Comparison of ENCODE assay signal across 30 cellular contexts in the genomic region with DNA sequence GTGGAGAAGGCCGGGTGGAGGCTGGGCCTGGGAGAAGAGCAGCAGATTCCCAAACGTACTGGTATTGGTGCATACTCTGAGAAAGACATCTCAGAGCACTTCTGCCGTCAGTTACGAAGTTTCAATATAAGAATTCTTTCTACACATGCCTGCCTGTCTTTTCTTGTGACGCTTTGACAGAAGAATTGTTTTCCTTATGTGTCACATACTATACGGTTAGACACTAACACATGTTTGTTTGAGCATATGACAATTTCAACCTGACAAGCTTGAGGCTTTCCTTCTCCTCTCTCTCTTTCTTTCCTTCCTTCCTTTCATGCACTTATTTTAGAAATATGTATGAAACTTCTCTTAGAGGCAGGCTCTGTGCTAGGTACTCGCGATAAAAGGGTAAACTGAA.
DNase-seq lines count a peak whose midpoint lies in the region; ATAC-seq, FAIRE-seq and TF ChIP-seq lines count a peak whose summit lies in the region.
"Had no signal": no experiment of that assay in that cellular context is flagged by ENCODE, and none has a peak within 500 bp of the region (broad histone marks: within the 10 kb centered on the region; RNA-seq: fewer than 3 reads in every experiment).

No MANE protein-coding gene starts in this region.

- H4K20me1 ChIP-seq in K562 (replicated peaks; ENCODE audit: control insufficient read depth, insufficient read depth, low read length) (no peaks in the 10 kb centered on the region), neural cell (ENCODE audit: insufficient read depth) (no peaks in the 10 kb centered on the region)
- H4K20me1 ChIP-seq: BLaER1; BLaER1 treated with 17β-estradiol and CSF1 and Interleukin-3, amounts not matched to agents 10 nM and 100 nM had no signal

- TF ChIP-seq RAD21 in K562 (CRISPR knock-in tag; conservative IDR thresholded peaks at IDR 0.05 in 1 of 2, IDR thresholded peaks at IDR 0.05 in 1 of 2) (no peak), neural cell (conservative IDR thresholded peaks at IDR 0.05) (no peak)

- no peaks in the 10 kb centered on the region for H3K36me3 ChIP-seq in K562 (ENCODE audit: control insufficient read depth, insufficient read depth, low read length)
- no peaks in the 10 kb centered on the region for H3K36me3 ChIP-seq in neural cell (ENCODE audit: insufficient read depth, low read length)
- no peaks in the 10 kb centered on the region for H3K36me3 ChIP-seq in uterus
- H3K36me3 ChIP-seq: BE2C; BLaER1; BLaER1 treated with 17β-estradiol and CSF1 and Interleukin-3, amounts not matched to agents 10 nM and 100 nM had no signal

- TF ChIP-seq CTCF in K562 (IDR thresholded peaks at IDR 0.05 in 2 of 3, conservative IDR thresholded peaks at IDR 0.05 in 1 of 3; ENCODE audit: insufficient read depth in 2 of 3, low read depth in 1 of 3, low read length in 3 of 3) (no peak), neural cell (IDR thresholded peaks at IDR 0.05; ENCODE audit: poor library complexity, severe bottlenecking) (no peak), uterus (IDR thresholded peaks at IDR 0.05) (no peak)

- peaks cover 13 to 32% of the 10 kb centered on the region in 2 experiments; a peak in 4 of 5 replicates for H3K4me1 ChIP-seq in K562 (replicated peaks in 1 of 2; ENCODE audit: control insufficient read depth in 2 of 2, insufficient read depth in 2 of 2, low read length in 2 of 2)
- no peaks in the 10 kb centered on the region for H3K4me1 ChIP-seq in uterus
- H3K4me1 ChIP-seq: A549; BLaER1; BLaER1 treated with 17β-estradiol and CSF1 and Interleukin-3, amounts not matched to agents 10 nM and 100 nM; Caco-2 had no signal

- CTCF ChIA-PET in K562 (lab: Yijun Ruan, JAX; ENCODE audit: low intra/inter-chr PET ratio): no interaction called here

- peak overlapping the region; percentile 21 for H2AFZ ChIP-seq in K562 (ENCODE audit: low read depth, low read length)
- H2AFZ ChIP-seq in neural cell (ENCODE audit: low read depth, low read length): no peak overlapping the region

- H3K9ac ChIP-seq in K562 (ENCODE audit: insufficient read depth in 1 of 2, low read depth in 2 of 2, low read length in 2 of 2) (no peak overlapping the region), neural cell (ENCODE audit: low read length) (no peak overlapping the region)
- H3K9ac ChIP-seq: BLaER1; BLaER1 treated with 17β-estradiol and CSF1 and Interleukin-3, amounts not matched to agents 10 nM and 100 nM had no signal

- H3K79me2 ChIP-seq in K562 (ENCODE audit: control insufficient read depth, insufficient read depth, low read length): no peaks in the 10 kb centered on the region
- H3K79me2 ChIP-seq in neural cell (replicated peaks; ENCODE audit: insufficient read depth, low read length): no peaks in the 10 kb centered on the region

- no peaks in the 10 kb centered on the region for H3K9me2 ChIP-seq in neural cell (ENCODE audit: insufficient read depth, low read length)

- BruUV-seq in K562 (replicated peaks; lab: Mats Ljungman, UMichigan): no TSS peak

- POLR2A ChIA-PET in K562 (lab: Yijun Ruan, JAX): no interaction called here

- TF ChIP-seq EP300 in K562 (IDR thresholded peaks at IDR 0.05; ENCODE audit: low read length) (no peak), neural cell (conservative IDR thresholded peaks at IDR 0.05; ENCODE audit: poor library complexity, severe bottlenecking) (peak; percentile 100)

- no peak for FAIRE-seq in K562 (lab: Jason Lieb, UNC)
- FAIRE-seq: A204.1, A549, D721Med had no signal

- no peaks in the 10 kb centered on the region for H3F3A ChIP-seq in neural cell (ENCODE audit: insufficient read depth, low read length, poor library complexity, severe bottlenecking)

- H3K9me1 ChIP-seq in K562 (ENCODE audit: control insufficient read depth, insufficient read depth, low read length): no peaks in the 10 kb centered on the region

- H3K27me3 ChIP-seq in K562 (ENCODE audit: control insufficient read depth in 2 of 2, insufficient read depth in 2 of 2, low read length in 2 of 2) (no peaks in the 10 kb centered on the region), neural cell (ENCODE audit: insufficient read depth, low read depth, low read length) (no peaks in the 10 kb centered on the region), uterus (no peaks in the 10 kb centered on the region)
- H3K27me3 ChIP-seq: BE2C; BLaER1; BLaER1 treated with 17β-estradiol and CSF1 and Interleukin-3, amounts not matched to agents 10 nM and 100 nM had no signal

- intact Hi-C loops in K562 (cut with micrococcal nuclease) (no loop called here), uterus (cut with DNase I; ENCODE audit: low total_unique reads) (no loop called here)

- H3K9me3 ChIP-seq in K562 (replicated peaks; ENCODE audit: control insufficient read depth, insufficient read depth, low read depth, low read length): no peaks in the 10 kb centered on the region
- no peaks in the 10 kb centered on the region for H3K9me3 ChIP-seq in neural cell (ENCODE audit: low read length)
- no peaks in the 10 kb centered on the region for H3K9me3 ChIP-seq in uterus
- H3K9me3 ChIP-seq: A549; BE2C; BLaER1; BLaER1 treated with 17β-estradiol and CSF1 and Interleukin-3, amounts not matched to agents 10 nM and 100 nM; Caco-2 had no signal

- ATAC-seq in K562: no peak
- ATAC-seq: A549; CD8-positive, alpha-beta T cell had no signal

- no peak overlapping the region for H3K4me3 ChIP-seq in K562
- H3K4me3 ChIP-seq in neural cell (ENCODE audit: low read length): no peak overlapping the region
- no peak overlapping the region for H3K4me3 ChIP-seq in uterus
- H3K4me3 ChIP-seq: A549; BLaER1; BLaER1 treated with 17β-estradiol and CSF1 and Interleukin-3, amounts not matched to agents 10 nM and 100 nM had no signal

- H3K27ac ChIP-seq in K562 (ENCODE audit: extremely low read depth, low read depth, low read length) (no peak overlapping the region), neural cell (ENCODE audit: low read length) (peak overlapping the region; percentile 10), uterus (no peak overlapping the region)
- H3K27ac ChIP-seq: 22Rv1; A549; BLaER1; BLaER1 treated with 17β-estradiol and CSF1 and Interleukin-3, amounts not matched to agents 10 nM and 100 nM; C4-2B had no signal

- 90% methylated on average over 8 of the region's 8 CpGs for WGBS in K562 (ENCODE audit: insufficient coverage, low coverage, missing lambda C conversion rate)

- in situ Hi-C loops in K562 (cut with MboI): no loop called here

- no peak for DNase-seq in K562 (ENCODE audit: extremely low read depth in 1 of 4, low spot score in 3 of 4)
- DNase-seq in uterus: no peak
- no peak for DNase-seq in NCI-H1436 (lab: John Stamatoyannopoulos, UW)
- DNase-seq: 8988T; ACHN; AML-193; BE2C; C1 segment of cervical spinal cord; Caco-2; Calu3; CD4-positive, alpha-beta memory T cell; CD4-positive, alpha-beta T cell; CD4-positive, CD25-positive, alpha-beta regulatory T cell; CD8-positive, alpha-beta memory T cell; CD8-positive, alpha-beta T cell; COR-L47; DMS 273 treated with DMSO at 0.1 percent for 48 hours; DMS53; DMS79; DMS79 treated with DMSO at 0.1 percent for 48 hours; DND-41; EL had no signal

- TF ChIP-seq POLR2A in K562 (conservative IDR thresholded peaks at IDR 0.05) (no peak), uterus (IDR thresholded peaks at IDR 0.05) (no peak)

- H3K4me2 ChIP-seq in K562 (ENCODE audit: insufficient read depth, low read length): no peak overlapping the region
- no peak overlapping the region for H3K4me2 ChIP-seq in neural cell (ENCODE audit: low read length)
- H3K4me2 ChIP-seq: A549; BLaER1; BLaER1 treated with 17β-estradiol and CSF1 and Interleukin-3, amounts not matched to agents 10 nM and 100 nM had no signal

TF ChIP-seq in K562, 482 proteins besides CTCF, POLR2A, EP300 and RAD21 (continues in another document):
- no peak for TF ChIP-seq SRSF7 (optimal IDR thresholded peaks at IDR 0.05; ENCODE audit: low read depth, low read length)
- TF ChIP-seq HDAC1 (IDR thresholded peaks at IDR 0.05): no peak

TF ChIP-seq in neural cell, 6 proteins besides CTCF, POLR2A, EP300 and RAD21:
- TF ChIP-seq TAF1 (IDR thresholded peaks at IDR 0.05; ENCODE audit: low read depth) (no peak), POLR2AphosphoS5 (IDR thresholded peaks at IDR 0.05) (peak; percentile 94), MXI1 (conservative IDR thresholded peaks at IDR 0.05; ENCODE audit: poor library complexity, severe bottlenecking) (peak; percentile 26), SMC3 (conservative IDR thresholded peaks at IDR 0.05; ENCODE audit: poor library complexity) (no peak), EZH2 (IDR thresholded peaks at IDR 0.05; ENCODE audit: borderline replicate concordance, insufficient read depth, low read length, poor library complexity, severe bottlenecking) (no peak)
- TF ChIP-seq, protein P1, sequence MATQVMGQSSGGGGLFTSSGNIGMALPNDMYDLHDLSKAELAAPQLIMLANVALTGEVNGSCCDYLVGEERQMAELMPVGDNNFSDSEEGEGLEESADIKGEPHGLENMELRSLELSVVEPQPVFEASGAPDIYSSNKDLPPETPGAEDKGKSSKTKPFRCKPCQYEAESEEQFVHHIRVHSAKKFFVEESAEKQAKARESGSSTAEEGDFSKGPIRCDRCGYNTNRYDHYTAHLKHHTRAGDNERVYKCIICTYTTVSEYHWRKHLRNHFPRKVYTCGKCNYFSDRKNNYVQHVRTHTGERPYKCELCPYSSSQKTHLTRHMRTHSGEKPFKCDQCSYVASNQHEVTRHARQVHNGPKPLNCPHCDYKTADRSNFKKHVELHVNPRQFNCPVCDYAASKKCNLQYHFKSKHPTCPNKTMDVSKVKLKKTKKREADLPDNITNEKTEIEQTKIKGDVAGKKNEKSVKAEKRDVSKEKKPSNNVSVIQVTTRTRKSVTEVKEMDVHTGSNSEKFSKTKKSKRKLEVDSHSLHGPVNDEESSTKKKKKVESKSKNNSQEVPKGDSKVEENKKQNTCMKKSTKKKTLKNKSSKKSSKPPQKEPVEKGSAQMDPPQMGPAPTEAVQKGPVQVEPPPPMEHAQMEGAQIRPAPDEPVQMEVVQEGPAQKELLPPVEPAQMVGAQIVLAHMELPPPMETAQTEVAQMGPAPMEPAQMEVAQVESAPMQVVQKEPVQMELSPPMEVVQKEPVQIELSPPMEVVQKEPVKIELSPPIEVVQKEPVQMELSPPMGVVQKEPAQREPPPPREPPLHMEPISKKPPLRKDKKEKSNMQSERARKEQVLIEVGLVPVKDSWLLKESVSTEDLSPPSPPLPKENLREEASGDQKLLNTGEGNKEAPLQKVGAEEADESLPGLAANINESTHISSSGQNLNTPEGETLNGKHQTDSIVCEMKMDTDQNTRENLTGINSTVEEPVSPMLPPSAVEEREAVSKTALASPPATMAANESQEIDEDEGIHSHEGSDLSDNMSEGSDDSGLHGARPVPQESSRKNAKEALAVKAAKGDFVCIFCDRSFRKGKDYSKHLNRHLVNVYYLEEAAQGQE (IDR thresholded peaks at IDR 0.05; ENCODE audit: borderline replicate concordance): no peak
